22 cellular contexts compared by ENCODE assay signal in the genomic region with DNA sequence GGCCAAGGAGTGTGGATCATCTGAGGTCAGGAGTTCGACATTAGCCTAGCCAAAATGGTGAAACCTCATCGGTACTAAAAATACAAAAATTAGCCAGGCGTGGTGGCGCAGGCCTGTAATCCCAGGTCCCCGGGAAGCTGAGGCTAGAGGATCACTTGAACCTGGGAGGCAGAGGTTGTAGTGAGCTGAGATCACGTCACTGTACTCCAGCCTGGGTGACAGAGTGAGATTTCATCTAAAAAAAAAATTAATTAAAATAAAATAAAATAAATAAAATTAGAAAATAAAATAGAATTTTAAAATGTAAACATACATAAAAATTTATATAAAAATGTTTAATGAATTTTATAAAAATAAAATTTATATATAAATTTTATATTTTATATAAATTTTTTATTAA. TPM values are rescaled to one million over a fixed set of nuclear protein-coding genes. Genes with fewer than 3 reads are reported as not detected.
DNase-seq lines count a peak whose midpoint lies in the region; ATAC-seq, FAIRE-seq and TF ChIP-seq lines count a peak whose summit lies in the region.
"Had no signal": no experiment of that assay in that cellular context is flagged by ENCODE, and none has a peak within 500 bp of the region (broad histone marks: within the 10 kb centered on the region; RNA-seq: fewer than 3 reads in every experiment).

No MANE protein-coding gene starts in this region.

- FAIRE-seq in RCC 7860 (lab: Jason Lieb, UNC), result peak; percentile 82
- peak; percentile 90 for FAIRE-seq in colon (lab: Jason Lieb, UNC)
- FAIRE-seq in kidney (lab: Jason Lieb, UNC), result peak; percentile 97
- peak; percentile 55 for FAIRE-seq in small intestine (lab: Jason Lieb, UNC)
- FAIRE-seq: GM12878, GM18507, H54 had no signal

- H3K27me3 Mint-ChIP-seq in HFFc6 (ENCODE audit: insufficient read depth), result no peaks in the 10 kb centered on the region; the same call in 1 of the 2 replicates
- H3K27me3 Mint-ChIP-seq: B cell; CD4-positive, CD25-positive, alpha-beta regulatory T cell had no signal

- H3K9me3 Mint-ChIP-seq in HFFc6, result no peaks in the 10 kb centered on the region
- H3K9me3 Mint-ChIP-seq: CD8-positive, alpha-beta T cell had no signal

- no peak overlapping the region for H3K9ac ChIP-seq in kidney (ENCODE audit: low read length in 2 of 2)
- H3K9ac ChIP-seq: BLaER1 had no signal

- H3K27ac Mint-ChIP-seq in HFFc6, result no peak overlapping the region
- H3K27ac Mint-ChIP-seq: B cell; CD4-positive, CD25-positive, alpha-beta regulatory T cell; CD8-positive, alpha-beta T cell had no signal

- intact Hi-C loops in kidney (cut with DNase I), result loop anchor here (10.0 kb wide), 1 partner anchor 92 kb away; a partner anchor contains a TSS
- intact Hi-C loops in body of pancreas (cut with DNase I), result no loop called here
- intact Hi-C loops in sciatic nerve (cut with DNase I), result no loop called here

- H3K36me3 Mint-ChIP-seq in HFFc6 (ENCODE audit: low read depth), result no peaks in the 10 kb centered on the region
- H3K36me3 Mint-ChIP-seq: CD8-positive, alpha-beta T cell had no signal

- WGBS in small intestine, 3 donors, result 89 to 98% (median 95%) methylated on average over 6 of the region's 6 CpGs
- WGBS in body of pancreas, 2 donors, result 89 to 91% methylated on average over 6 of the region's 6 CpGs

- DNase-seq in RCC 7860 (ENCODE audit: low spot score), result no peak
- DNase-seq in kidney, result no peak
- DNase-seq in small intestine, result no peak
- DNase-seq in HFFc6, result no peak
- no peak for DNase-seq in activated CD8-positive, alpha-beta memory T cell treated with anti-CD3 and anti-CD28 coated beads, Interleukin-2, amount 50 U/mL, for 48 hours
- DNase-seq in body of pancreas, result no peak
- DNase-seq in sciatic nerve (ENCODE audit: low spot score), result no peak
- DNase-seq: Caco-2; CD4-positive, CD25-positive, alpha-beta regulatory T cell; CD8-positive, alpha-beta T cell; DMS153; DND-41; GDM1; GOT3 had no signal

- H3K4me1 Mint-ChIP-seq in HFFc6 (ENCODE audit: low read depth), result peaks cover 25% of the 10 kb centered on the region

- no peaks in the 10 kb centered on the region for H3K4me1 ChIP-seq in kidney (ENCODE audit: control insufficient read depth in 1 of 2, insufficient read depth in 1 of 2, low read depth in 1 of 2, low read length in 2 of 2)
- H3K4me1 ChIP-seq in small intestine (ENCODE audit: control insufficient read depth in 2 of 2, insufficient read depth in 1 of 2, low read depth in 1 of 2, low read length in 1 of 2), result no peaks in the 10 kb centered on the region
- no peaks in the 10 kb centered on the region for H3K4me1 ChIP-seq in body of pancreas
- H3K4me1 ChIP-seq: Caco-2 had no signal

- no peaks in the 10 kb centered on the region for H3K9me3 ChIP-seq in kidney (ENCODE audit: control insufficient read depth in 1 of 2, low read length in 2 of 2)
- no peaks in the 10 kb centered on the region for H3K9me3 ChIP-seq in small intestine (ENCODE audit: control insufficient read depth, low read depth)
- no peaks in the 10 kb centered on the region for H3K9me3 ChIP-seq in body of pancreas
- H3K9me3 ChIP-seq: BLaER1, Caco-2, HAP-1 had no signal

- H3K27ac ChIP-seq in kidney (ENCODE audit: low read depth in 2 of 2, low read length in 2 of 2) (no peak overlapping the region), small intestine (ENCODE audit: low read depth in 1 of 2, low read length in 1 of 2) (no peak overlapping the region), body of pancreas (no peak overlapping the region)
- H3K27ac ChIP-seq: BLaER1, C4-2B had no signal

- no peaks in the 10 kb centered on the region for H3K36me3 ChIP-seq in kidney (ENCODE audit: control insufficient read depth in 1 of 2, insufficient read depth in 2 of 2, low read length in 2 of 2)
- H3K36me3 ChIP-seq in small intestine (ENCODE audit: control insufficient read depth in 2 of 2, insufficient read depth in 2 of 2, low read length in 2 of 2), result no peaks in the 10 kb centered on the region
- H3K36me3 ChIP-seq in body of pancreas (replicated peaks in 1 of 2; ENCODE audit: insufficient read depth in 1 of 2, low read depth in 2 of 2), result no peaks in the 10 kb centered on the region
- H3K36me3 ChIP-seq: BLaER1, HAP-1 had no signal

- ATAC-seq in body of pancreas, result no peak
- no peak for ATAC-seq in sciatic nerve
- ATAC-seq: CD8-positive, alpha-beta T cell had no signal

- no peak for TF ChIP-seq POLR2A in body of pancreas (IDR thresholded peaks at IDR 0.05)

- H3K4me3 ChIP-seq in kidney (ENCODE audit: low read length in 2 of 2) (no peak overlapping the region), small intestine (ENCODE audit: low read depth in 1 of 2, low read length in 2 of 2) (no peak overlapping the region), body of pancreas (no peak overlapping the region)
- H3K4me3 ChIP-seq: BLaER1, GM12878, HAP-1 had no signal

- H3K4me3 Mint-ChIP-seq in HFFc6, result no peak overlapping the region
- H3K4me3 Mint-ChIP-seq: B cell; CD8-positive, alpha-beta T cell had no signal

- no peak for TF ChIP-seq CTCF in kidney (IDR thresholded peaks at IDR 0.05; ENCODE audit: borderline replicate concordance, extremely low read depth, insufficient read depth)
- TF ChIP-seq CTCF in HFFc6 (IDR thresholded peaks at IDR 0.05), result no peak
- TF ChIP-seq CTCF in body of pancreas (IDR thresholded peaks at IDR 0.05), result no peak

- H3K27me3 ChIP-seq in small intestine (ENCODE audit: control insufficient read depth in 2 of 2, insufficient read depth in 2 of 2, low read length in 2 of 2) (no peaks in the 10 kb centered on the region), body of pancreas (no peaks in the 10 kb centered on the region)
- H3K27me3 ChIP-seq: BLaER1 had no signal

RNA-seq across cellular contexts. Expression of a gene that starts 5.8 kb away (rescaled TPM):
- 51.8 TPM for total RNA-seq in kidney
- polyA plus RNA-seq in kidney (ENCODE audit: insufficient read depth, low read depth, low replicate concordance), result 30.0 TPM
- 10 to 100 TPM; 28.2 to 48.1 (median 43.4) TPM for polyA plus RNA-seq in small intestine
- 10 to 100 TPM; 40.8 to 50.0 (median 44.3) TPM for total RNA-seq in HFFc6 (2021; fragmentation: NEBNext Ultra II Directional; extraction: Animal tissue kit (Norgen Biotek cat#: 25700))
- total RNA-seq in body of pancreas, result 10 to 100 TPM; 29.3 to 34.3 TPM
- 48.8 TPM for total RNA-seq in sciatic nerve
